8 cellular contexts compared by ENCODE assay signal in genomic region chr11:1693327-1694063, GRCh38. TPM values are rescaled to one million over a fixed set of nuclear protein-coding genes. Genes with fewer than 3 reads are reported as not detected.
DNase-seq lines count a peak whose midpoint lies in the region; ATAC-seq, FAIRE-seq and TF ChIP-seq lines count a peak whose summit lies in the region.

No MANE protein-coding gene starts in this region.

- H3K4me3 Mint-ChIP-seq in activated CD4-positive, alpha-beta T cell treated with anti-CD3 and anti-CD28 coated beads for 36 hours = peak overlapping the region; percentile 66
- peak overlapping the region; percentile 57 for H3K4me3 Mint-ChIP-seq in chondrocyte (ENCODE audit: unreplicated experiment)

- peak overlapping the region; percentile 43 to 52 for H3K4me3 ChIP-seq in kidney (ENCODE audit: low read length in 2 of 2)

- H3K27me3 Mint-ChIP-seq in activated CD4-positive, alpha-beta T cell treated with anti-CD3 and anti-CD28 coated beads for 36 hours = peaks cover 14% of the 10 kb centered on the region
- peaks cover 22% of the 10 kb centered on the region for H3K27me3 Mint-ChIP-seq in chondrocyte (ENCODE audit: low read depth)

- no peaks in the 10 kb centered on the region for H3K36me3 Mint-ChIP-seq in activated CD4-positive, alpha-beta T cell treated with anti-CD3 and anti-CD28 coated beads for 36 hours (ENCODE audit: low read depth)
- H3K36me3 Mint-ChIP-seq in chondrocyte (ENCODE audit: low read depth) = no peaks in the 10 kb centered on the region

- H3K27ac Mint-ChIP-seq in activated CD4-positive, alpha-beta T cell treated with anti-CD3 and anti-CD28 coated beads for 36 hours = peak overlapping the region; percentile 64
- peak overlapping the region; percentile 22 for H3K27ac Mint-ChIP-seq in chondrocyte (ENCODE audit: unreplicated experiment)

- ATAC-seq in activated CD4-positive, alpha-beta T cell treated with anti-CD3 and anti-CD28 coated beads for 36 hours = peak; percentile 64
- no peak for ATAC-seq in GM21529 (IDR thresholded peaks at IDR 0.05; ENCODE audit: unreplicated experiment)

- H3K27ac ChIP-seq in kidney (ENCODE audit: low read depth in 2 of 2, low read length in 2 of 2) = peak overlapping the region in 1 of 2 donors; percentile 5

- DNase-seq in NCI-H82 (lab: John Stamatoyannopoulos, UW) (peak; percentile 71), NCI-H82 treated with DMSO at 0.1 percent for 48 hours (lab: John Stamatoyannopoulos, UW; ENCODE audit: unreplicated experiment) (no peak), NCI-H2107 (lab: John Stamatoyannopoulos, UW) (peak; percentile 23), chondrocyte (ENCODE audit: low spot score) (no peak), kidney (peak; percentile 91)
- DNase-seq in activated CD4-positive, alpha-beta T cell treated with anti-CD3 and anti-CD28 coated beads for 36 hours = peak; percentile 86
- DNase-seq in stimulated activated CD4-positive, alpha-beta T cell treated with anti-CD3 and anti-CD28 coated beads, Interleukin-12 subunit alpha, Interleukin-12 subunit beta, amount 100 ng/mL, for 4 hours = peak; percentile 80

- H3K4me1 Mint-ChIP-seq in activated CD4-positive, alpha-beta T cell treated with anti-CD3 and anti-CD28 coated beads for 36 hours = peaks cover 5% of the 10 kb centered on the region
- H3K4me1 Mint-ChIP-seq in chondrocyte (ENCODE audit: low read depth) = peaks cover 8% of the 10 kb centered on the region

- peak overlapping the region; percentile 35 to 59 for H3K9ac ChIP-seq in kidney (ENCODE audit: low read length in 2 of 2)

- no peaks in the 10 kb centered on the region for H3K9me3 Mint-ChIP-seq in activated CD4-positive, alpha-beta T cell treated with anti-CD3 and anti-CD28 coated beads for 36 hours (ENCODE audit: low read depth)
- peaks cover 2% of the 10 kb centered on the region for H3K9me3 Mint-ChIP-seq in chondrocyte (ENCODE audit: low read depth)

- H3K4me1 ChIP-seq in kidney (ENCODE audit: control insufficient read depth in 1 of 2, insufficient read depth in 1 of 2, low read depth in 1 of 2, low read length in 2 of 2) = peaks cover 4 to 7% of the 10 kb centered on the region in 2 donors

- intact Hi-C loops in activated CD4-positive, alpha-beta T cell treated with anti-CD3 and anti-CD28 coated beads for 36 hours (cut with DNase I, micrococcal nuclease) = loop anchor here (1.0 to 5.0 kb wide), 6 partner anchors 41 to 459 kb away; partner anchors contain the start of gene TNNT3 (in 1 of the 2)
- intact Hi-C loops in kidney (cut with DNase I) = loop anchor here (5.0 kb wide), 1 partner anchor 139 kb away; the partner anchor contains the start of gene SYT8

- CTCF ChIA-PET in activated CD4-positive, alpha-beta T cell treated with anti-CD3 and anti-CD28 coated beads for 36 hours (lab: Charles Lee) = interaction anchor here (0.6 to 5.7 kb wide), 52 partner anchors 8 to 461 kb away, joined by 3 to 181 read pairs (median 5); partner anchors contain the start of genes CTSD, LSP1 and SYT8

- H3K36me3 ChIP-seq in kidney (ENCODE audit: control insufficient read depth in 1 of 2, insufficient read depth in 2 of 2, low read length in 2 of 2) = no peaks in the 10 kb centered on the region

- no peaks in the 10 kb centered on the region for H3K9me3 ChIP-seq in kidney (ENCODE audit: control insufficient read depth in 1 of 2, low read length in 2 of 2)

- no peak for FAIRE-seq in kidney (lab: Jason Lieb, UNC)

- POLR2A ChIA-PET in activated CD4-positive, alpha-beta T cell treated with anti-CD3 and anti-CD28 coated beads for 36 hours (lab: Charles Lee) = interaction anchor here (0.9 kb wide), 1 partner anchor 139 kb away, joined by 3 read pairs; no protein-coding TSS in a partner anchor

- TF ChIP-seq CTCF in chondrocyte (IDR thresholded peaks at IDR 0.05) (peak; percentile 84), kidney (IDR thresholded peaks at IDR 0.05; ENCODE audit: borderline replicate concordance, extremely low read depth, insufficient read depth) (peak; percentile 95)

RNA-seq across cellular contexts. Expression of gene KRTAP5-6, which starts 3.5 kb away (rescaled TPM):
- total RNA-seq in activated CD4-positive, alpha-beta T cell treated with anti-CD3 and anti-CD28 coated beads for 36 hours = not detected
- not detected in 3 replicates for total RNA-seq in chondrocyte
- not detected for total RNA-seq in kidney
- polyA plus RNA-seq in kidney (ENCODE audit: insufficient read depth, low read depth, low replicate concordance) = not detected

RNA-seq across cellular contexts. Expression of gene IFITM10, which starts 56.9 kb away (rescaled TPM):
- under 1 TPM in 1 of 2 experiments, not detected in 1; 0.21 TPM for total RNA-seq in activated CD4-positive, alpha-beta T cell treated with anti-CD3 and anti-CD28 coated beads for 36 hours
- 39.8 to 159 TPM (median 41.2 TPM) in 3 replicates for total RNA-seq in chondrocyte
- 6.4 TPM for total RNA-seq in kidney
- 2.3 TPM for polyA plus RNA-seq in kidney (ENCODE audit: insufficient read depth, low read depth, low replicate concordance)

Comparison
In these comparisons a context has a peak if more than half of its experiments do, and no peak if none do; other contexts are left out.
1. DNase-seq: peak in NCI-H82 (single experiment), NCI-H2107 (single experiment), activated CD4-positive, alpha-beta T cell treated with anti-CD3 and anti-CD28 coated beads for 36 hours (single experiment), kidney (single experiment) and stimulated activated CD4-positive, alpha-beta T cell treated with anti-CD3 and anti-CD28 coated beads, Interleukin-12 subunit alpha, Interleukin-12 subunit beta, amount 100 ng/mL, for 4 hours (single experiment); none in NCI-H82 treated with DMSO at 0.1 percent for 48 hours (single experiment) and chondrocyte (single experiment).